Comparison of ENCODE assay signal across 18 cellular contexts in genomic region chr12:113194971-113195391, GRCh38. TPM values are rescaled to one million over a fixed set of nuclear protein-coding genes. Genes with fewer than 3 reads are reported as not detected.
DNase-seq lines count a peak whose midpoint lies in the region; FAIRE-seq and TF ChIP-seq lines count a peak whose summit lies in the region.
"Had no signal": no experiment of that assay in that cellular context is flagged by ENCODE, and none has a peak within 500 bp of the region (broad histone marks: within the 10 kb centered on the region; RNA-seq: fewer than 3 reads in every experiment).

No MANE protein-coding gene starts in this region.

- H3K27ac ChIP-seq in osteoblast (ENCODE audit: low read depth, low read length): peak overlapping the region; percentile 89
- peak overlapping the region in 1 of 4 donors; percentile 59 for H3K27ac ChIP-seq in sigmoid colon
- no peak overlapping the region for H3K27ac ChIP-seq in transverse colon

- H3K79me2 ChIP-seq in osteoblast (ENCODE audit: insufficient read depth, low read length): no peaks in the 10 kb centered on the region

- no peaks in the 10 kb centered on the region for H3K9me3 ChIP-seq in MG63
- H3K9me3 ChIP-seq in osteoblast (ENCODE audit: low read depth, low read length): no peaks in the 10 kb centered on the region
- H3K9me3 ChIP-seq in sigmoid colon: no peaks in the 10 kb centered on the region
- no peaks in the 10 kb centered on the region for H3K9me3 ChIP-seq in transverse colon

- DNase-seq in AG20443 (ENCODE audit: low spot score) (peak; percentile 77), MG63 (peak; percentile 38), choroid plexus epithelial cell (ENCODE audit: low read depth) (peak; percentile 77), osteoblast (ENCODE audit: insufficient read length, low spot score, missing footprints) (peak; percentile 94), NCI-H1105 (lab: John Stamatoyannopoulos, UW) (no peak), sigmoid colon (no peak), transverse colon (no peak), GM19239 (ENCODE audit: insufficient read length, low spot score) (no peak)
- DNase-seq: activated CD4-positive, alpha-beta memory T cell treated with anti-CD3 and anti-CD28 coated beads for 36 hours; activated naive CD4-positive, alpha-beta T cell treated with anti-CD3 and anti-CD28 coated beads for 36 hours; CD4-positive, alpha-beta memory T cell; hippocampal formation; NCI-H774 had no signal

- no peaks in the 10 kb centered on the region for H4K20me1 ChIP-seq in osteoblast (ENCODE audit: insufficient read depth, low read length)

- TF ChIP-seq CTCF in choroid plexus epithelial cell (conservative IDR thresholded peaks at IDR 0.05; ENCODE audit: low read depth, low read length) (no peak), osteoblast (IDR thresholded peaks at IDR 0.05; ENCODE audit: extremely low read depth, low read depth, low read length) (no peak), sigmoid colon (IDR thresholded peaks at IDR 0.05) (no peak), transverse colon (IDR thresholded peaks at IDR 0.05) (no peak)

- H3K27me3 ChIP-seq in MG63 (no peaks in the 10 kb centered on the region), osteoblast (ENCODE audit: insufficient read depth, low read length) (no peaks in the 10 kb centered on the region), sigmoid colon (no peaks in the 10 kb centered on the region), transverse colon (no peaks in the 10 kb centered on the region)

- FAIRE-seq in GM19239 (lab: Jason Lieb, UNC): no peak
- FAIRE-seq: GM12878 had no signal

- intact Hi-C loops in sigmoid colon (cut with DNase I): loop anchor here (10.0 kb wide), 1 partner anchor 230 kb away; the partner anchor contains the start of gene SDSL
- intact Hi-C loops in transverse colon (cut with DNase I; ENCODE audit: low total_unique reads): loop anchor here (5.0 to 10.0 kb wide), 2 partner anchors 170 to 1347 kb away; no protein-coding TSS in a partner anchor

- TF ChIP-seq POLR2A in sigmoid colon (IDR thresholded peaks at IDR 0.05) (no peak), transverse colon (IDR thresholded peaks at IDR 0.05) (no peak)

- peak overlapping the region; percentile 62 for H3K4me2 ChIP-seq in osteoblast (ENCODE audit: insufficient read depth, low read length)

- in situ Hi-C loops in transverse colon (cut with MboI; ENCODE audit: low pct_ligation_motif_present in 1 of 4, low pct_unique_long_range_greater_than_20kb in 1 of 4, low sequenced_read_pairs in 3 of 4): loop anchor here in 2 of 4 donors (10.0 to 25.0 kb wide), 3 partner anchors 142 to 240 kb away; partner anchors contain the start of genes SDSL (in 1 of the 2) and SLC8B1 (in 1 of the 2)

- H2AFZ ChIP-seq in osteoblast (ENCODE audit: low read length): peak overlapping the region; percentile 49

- H3K4me3 ChIP-seq in MG63 (no peak overlapping the region), choroid plexus epithelial cell (ENCODE audit: low read depth, low read length) (no peak overlapping the region), osteoblast (ENCODE audit: insufficient read depth, low read length) (no peak overlapping the region), sigmoid colon (no peak overlapping the region), transverse colon (no peak overlapping the region)
- H3K4me3 ChIP-seq: GM12878, skin epidermis had no signal

- H3K4me1 ChIP-seq in osteoblast (ENCODE audit: insufficient read depth, low read length): peaks cover 25% of the 10 kb centered on the region
- H3K4me1 ChIP-seq in sigmoid colon: peaks cover 0 to 10% (median 9%) of the 10 kb centered on the region in 4 donors
- peaks cover 0 to 17% (median 12%) of the 10 kb centered on the region in 4 donors for H3K4me1 ChIP-seq in transverse colon

- TF ChIP-seq EP300 in sigmoid colon (IDR thresholded peaks at IDR 0.05) (no peak), transverse colon (IDR thresholded peaks at IDR 0.05; ENCODE audit: low read depth) (no peak)

- WGBS in sigmoid colon, 2 donors: 91% methylated on average over 4 of the region's 4 CpGs
- WGBS in transverse colon (ENCODE audit: low coverage in 1 of 2), 2 donors: 87% methylated on average over 4 of the region's 4 CpGs; no CpG with 5 or more reads in 1 of the 2 donors

- H3K36me3 ChIP-seq in MG63 (peaks cover 23% of the 10 kb centered on the region), osteoblast (ENCODE audit: insufficient read depth, low read length) (peaks cover 7% of the 10 kb centered on the region), sigmoid colon (peaks cover 0 to 21% (median 10%) of the 10 kb centered on the region in 4 donors), transverse colon (peaks cover 0 to 12% (median 3%) of the 10 kb centered on the region in 4 donors)

RNA-seq across cellular contexts. Expression of gene RITA1, which starts 9.5 kb away (rescaled TPM):
- total RNA-seq in MG63 (2014; rRNA removed; shearing (Covaris generic); ENCODE audit: low replicate concordance): 34.4 and 38.6 TPM in 2 replicates
- total RNA-seq in osteoblast: 20.0 and 22.4 TPM in 2 replicates
- 10 to 100 TPM; 12.5 to 18.3 (median 15.5) TPM for total RNA-seq in sigmoid colon
- polyA plus RNA-seq in sigmoid colon: 10 to 100 TPM; 16.2 to 28.4 (median 18.7) TPM
- 10 to 100 TPM; 17.5 to 41.5 (median 23.8) TPM for total RNA-seq in transverse colon

RNA-seq across cellular contexts. Expression of gene DDX54, which starts 9.7 kb away (rescaled TPM):
- total RNA-seq in MG63 (2014; rRNA removed; shearing (Covaris generic); ENCODE audit: low replicate concordance): 80.5 and 82.0 TPM in 2 replicates
- total RNA-seq in osteoblast (40.2 and 49.5 TPM in 2 replicates), sigmoid colon (10 to 100 TPM; 24.5 to 47.4 (median 40.8) TPM), transverse colon (10 to 100 TPM; 60.7 to 96.1 (median 72.8) TPM)
- 10 to 100 TPM; 19.2 to 82.8 (median 25.4) TPM for polyA plus RNA-seq in sigmoid colon

RNA-seq across cellular contexts. Expression of gene TPCN1, which starts 26.3 kb away (rescaled TPM):
- 3.9 and 5.4 TPM in 2 replicates for total RNA-seq in MG63 (2014; rRNA removed; shearing (Covaris generic); ENCODE audit: low replicate concordance)
- total RNA-seq in osteoblast (25.7 and 28.9 TPM in 2 replicates), sigmoid colon (10 to 100 TPM; 25.7 to 51.5 (median 28.9) TPM), transverse colon (1,000 to 10,000 TPM in 1 of 4 donors, 100 to 1,000 TPM in 1, 10 to 100 TPM in 2; 85.1 to 1,315 (median 121) TPM)
- polyA plus RNA-seq in sigmoid colon: 10 to 100 TPM in 1 of 3 donors, 1 to 10 TPM in 2; 6.0 to 51.0 (median 9.7) TPM

RNA-seq across cellular contexts. Expression of gene CFAP73, which starts 45.5 kb away (rescaled TPM):
- total RNA-seq in MG63 (2014; rRNA removed; shearing (Covaris generic); ENCODE audit: low replicate concordance): not detected in 2 replicates
- total RNA-seq in osteoblast (not detected in 2 replicates), sigmoid colon (not detected), transverse colon (not detected)
- polyA plus RNA-seq in sigmoid colon: under 1 TPM; 0.42 to 0.60 (median 0.46) TPM
- total RNA-seq: CD4-positive, alpha-beta memory T cell; mononuclear cell; urinary bladder had no signal
- polyA plus RNA-seq: GM12878 had no signal

RNA-seq across cellular contexts. Expression of gene RASAL1, which starts 59.4 kb away (rescaled TPM):
- not detected in 2 replicates for total RNA-seq in MG63 (2014; rRNA removed; shearing (Covaris generic); ENCODE audit: low replicate concordance)
- total RNA-seq in osteoblast (not detected in 2 replicates), sigmoid colon (under 1 TPM in 2 of 4 donors, not detected in 2; under 0.01 to 0.28 TPM), transverse colon (10 to 100 TPM in 1 of 4 donors, 1 to 10 TPM in 3; 1.9 to 38.2 (median 4.9) TPM)
- polyA plus RNA-seq in sigmoid colon: 10 to 100 TPM in 1 of 3 donors, 1 to 10 TPM in 2; 3.0 to 10.5 (median 5.1) TPM
- total RNA-seq: T-helper 1 cell treated with Interleukin-12 subunit alpha and Interleukin-12 subunit beta and Interleukin-4 antibody, amounts not matched to agents 30 ng/mL and 1 ng/mL, for 36 hours had no signal

Comparison
In these comparisons a context has a peak if more than half of its experiments do, and no peak if none do; other contexts are left out.
1. DNase-seq: peak in AG20443 (single experiment), MG63 (single experiment), choroid plexus epithelial cell (single experiment) and osteoblast (single experiment); none in NCI-H1105 (single experiment), sigmoid colon (single experiment), transverse colon (single experiment) and GM19239 (single experiment).